In genomic region chr2:40033781-40034180, GRCh38 we compare ENCODE assay signal across 25 cellular contexts.
DNase-seq lines count a peak whose midpoint lies in the region; ATAC-seq and TF ChIP-seq lines count a peak whose summit lies in the region.
"Had no signal": no experiment of that assay in that cellular context is flagged by ENCODE, and none has a peak within 500 bp of the region (broad histone marks: within the 10 kb centered on the region; RNA-seq: fewer than 3 reads in every experiment).

No MANE protein-coding gene starts in this region.

- no peak for ATAC-seq in foreskin keratinocyte
- ATAC-seq: activated CD8-positive, alpha-beta T cell treated with anti-CD3 and anti-CD28 coated beads, Interleukin-2, amount 10 ng/mL, durations not matched to agents 7 days and 5 days; lower lobe of right lung; natural killer cell treated with Interleukin-12 subunit alpha and Interleukin-12 subunit beta and Interleukin-15 and Interleukin-18, amount 100 ng/mL, for 72 hours; T-helper 17 cell had no signal

- no peaks in the 10 kb centered on the region for H3K4me1 Mint-ChIP-seq in osteocyte (ENCODE audit: unreplicated experiment)
- H3K4me1 Mint-ChIP-seq: stimulated activated effector memory CD8-positive, alpha-beta T cell treated with anti-CD3 and anti-CD28 coated beads, Interleukin-12 subunit alpha, Interleukin-12 subunit beta, amount 100 ng/mL, for 72 hours; T-helper 17 cell had no signal

- no peaks in the 10 kb centered on the region for H3K36me3 Mint-ChIP-seq in osteocyte (ENCODE audit: unreplicated experiment)
- H3K36me3 Mint-ChIP-seq: natural killer cell treated with Interleukin-12 subunit alpha and Interleukin-12 subunit beta and Interleukin-15 and Interleukin-18, amount 100 ng/mL, for 72 hours; stimulated activated effector memory CD8-positive, alpha-beta T cell treated with anti-CD3 and anti-CD28 coated beads, Interleukin-12 subunit alpha, Interleukin-12 subunit beta, amount 100 ng/mL, for 72 hours had no signal

- H3K9me3 Mint-ChIP-seq in osteocyte (ENCODE audit: unreplicated experiment): peaks cover 17% of the 10 kb centered on the region

- H3K9me3 ChIP-seq in AG04450 (ENCODE audit: control insufficient read depth, insufficient read depth, low read length): peaks cover 14% of the 10 kb centered on the region
- H3K9me3 ChIP-seq in MG63: peaks cover 8% of the 10 kb centered on the region
- H3K9me3 ChIP-seq: transverse colon had no signal

- no peak for DNase-seq in AG04450 (ENCODE audit: low read depth, low spot score)
- DNase-seq in HCEC 1CT: peak; percentile 63
- DNase-seq in amniotic epithelial cell (ENCODE audit: low read depth): peak; percentile 58
- DNase-seq in foreskin keratinocyte: peak; percentile 8 to 48
- DNase-seq in MG63: no peak
- no peak for DNase-seq in HuH-7 (ENCODE audit: low spot score)
- DNase-seq in SIG-M5 (lab: John Stamatoyannopoulos, UW): no peak
- no peak for DNase-seq in osteocyte (ENCODE audit: extremely low spot score, unreplicated experiment)
- DNase-seq: activated CD4-positive, CD25-positive, alpha-beta regulatory T cell treated with anti-CD3 and anti-CD28 coated beads, Interleukin-2, amount 50 U/mL, for 72 hours; activated CD8-positive, alpha-beta T cell treated with anti-CD3 and anti-CD28 coated beads, Interleukin-2, amount 10 ng/mL, durations not matched to agents 7 days and 5 days; activated naive CD4-positive, alpha-beta T cell treated with anti-CD3 and anti-CD28 coated beads, Interleukin-2, amount 50 U/mL, for 16 hours; DMS153; effector CD4-positive, alpha-beta T cell; H7; lower lobe of right lung; NCI-H1048; NCI-H1694 treated with DMSO at 0.1 percent for 48 hours; NCI-H510A treated with DMSO at 0.1 percent for 48 hours; T-helper 17 cell; transverse colon had no signal

- H3K27ac ChIP-seq in AG04450 (ENCODE audit: low read depth, low read length) (peak overlapping the region; percentile 78), foreskin keratinocyte (peak overlapping the region; percentile 29)
- H3K27ac ChIP-seq: BLaER1 treated with 17β-estradiol and CSF1 and Interleukin-3, amounts not matched to agents 10 nM and 100 nM; lower lobe of right lung; RWPE1; SK-N-MC; transverse colon had no signal

- H3K36me3 ChIP-seq in MG63: no peaks in the 10 kb centered on the region
- H3K36me3 ChIP-seq: lower lobe of right lung, transverse colon had no signal

- H3K4me3 ChIP-seq in AG04450 (ENCODE audit: low read depth, low read length) (no peak overlapping the region), MG63 (no peak overlapping the region)
- H3K4me3 ChIP-seq: lower lobe of right lung, SK-N-MC, transverse colon had no signal

- CTCF ChIA-PET in AG04450 (lab: Charles Lee): interaction anchor here (0.9 to 2.1 kb wide), 2 partner anchors 66 to 105 kb away, joined by 3 to 5 read pairs; no protein-coding TSS in a partner anchor

- POLR2A ChIA-PET in AG04450 (lab: Yijun Ruan, JAX): interaction anchor here (1.0 to 1.9 kb wide), 3 partner anchors 45 to 94 kb away, joined by 3 to 6 read pairs (median 5); no protein-coding TSS in a partner anchor

- H3K27ac Mint-ChIP-seq in osteocyte (ENCODE audit: unreplicated experiment): no peak overlapping the region
- H3K27ac Mint-ChIP-seq: activated CD8-positive, alpha-beta T cell treated with anti-CD3 and anti-CD28 coated beads, Interleukin-2, amount 10 ng/mL, durations not matched to agents 7 days and 5 days; natural killer cell treated with Interleukin-12 subunit alpha and Interleukin-12 subunit beta and Interleukin-15 and Interleukin-18, amount 100 ng/mL, for 72 hours; stimulated activated effector memory CD8-positive, alpha-beta T cell treated with anti-CD3 and anti-CD28 coated beads, Interleukin-12 subunit alpha, Interleukin-12 subunit beta, amount 100 ng/mL, for 72 hours; T-helper 17 cell had no signal

- peaks cover 22% of the 10 kb centered on the region for H3K4me1 ChIP-seq in foreskin keratinocyte

- no peaks in the 10 kb centered on the region for H3K27me3 ChIP-seq in AG04450 (ENCODE audit: control insufficient read depth, insufficient read depth, low read length)
- no peaks in the 10 kb centered on the region for H3K27me3 ChIP-seq in foreskin keratinocyte
- no peaks in the 10 kb centered on the region for H3K27me3 ChIP-seq in MG63
- H3K27me3 ChIP-seq: BLaER1 treated with 17β-estradiol and CSF1 and Interleukin-3, amounts not matched to agents 10 nM and 100 nM; transverse colon had no signal

- no peak overlapping the region for H3K4me3 Mint-ChIP-seq in osteocyte (ENCODE audit: unreplicated experiment)
- H3K4me3 Mint-ChIP-seq: activated CD8-positive, alpha-beta T cell treated with anti-CD3 and anti-CD28 coated beads, Interleukin-2, amount 10 ng/mL, durations not matched to agents 7 days and 5 days; natural killer cell treated with Interleukin-12 subunit alpha and Interleukin-12 subunit beta and Interleukin-15 and Interleukin-18, amount 100 ng/mL, for 72 hours; stimulated activated effector memory CD8-positive, alpha-beta T cell treated with anti-CD3 and anti-CD28 coated beads, Interleukin-12 subunit alpha, Interleukin-12 subunit beta, amount 100 ng/mL, for 72 hours; T-helper 17 cell had no signal

- no peak for TF ChIP-seq CTCF in AG04450 (IDR thresholded peaks at IDR 0.05; ENCODE audit: low read depth, low read length)
- TF ChIP-seq CTCF in foreskin keratinocyte (conservative IDR thresholded peaks at IDR 0.05): no peak
- no peak for TF ChIP-seq CTCF in osteocyte (IDR thresholded peaks at IDR 0.05)

- H3K27me3 Mint-ChIP-seq in osteocyte (ENCODE audit: unreplicated experiment): no peaks in the 10 kb centered on the region
- H3K27me3 Mint-ChIP-seq: natural killer cell treated with Interleukin-12 subunit alpha and Interleukin-12 subunit beta and Interleukin-15 and Interleukin-18, amount 100 ng/mL, for 72 hours had no signal

Comparison
In these comparisons a context has a peak if more than half of its experiments do, and no peak if none do; other contexts are left out.
1. DNase-seq: peak in HCEC 1CT (single experiment), amniotic epithelial cell (single experiment) and foreskin keratinocyte (2 of 2); none in AG04450 (single experiment), MG63 (single experiment), HuH-7 (single experiment), SIG-M5 (single experiment) and osteocyte (single experiment).